8 cellular contexts compared by ENCODE assay signal in the genomic region with DNA sequence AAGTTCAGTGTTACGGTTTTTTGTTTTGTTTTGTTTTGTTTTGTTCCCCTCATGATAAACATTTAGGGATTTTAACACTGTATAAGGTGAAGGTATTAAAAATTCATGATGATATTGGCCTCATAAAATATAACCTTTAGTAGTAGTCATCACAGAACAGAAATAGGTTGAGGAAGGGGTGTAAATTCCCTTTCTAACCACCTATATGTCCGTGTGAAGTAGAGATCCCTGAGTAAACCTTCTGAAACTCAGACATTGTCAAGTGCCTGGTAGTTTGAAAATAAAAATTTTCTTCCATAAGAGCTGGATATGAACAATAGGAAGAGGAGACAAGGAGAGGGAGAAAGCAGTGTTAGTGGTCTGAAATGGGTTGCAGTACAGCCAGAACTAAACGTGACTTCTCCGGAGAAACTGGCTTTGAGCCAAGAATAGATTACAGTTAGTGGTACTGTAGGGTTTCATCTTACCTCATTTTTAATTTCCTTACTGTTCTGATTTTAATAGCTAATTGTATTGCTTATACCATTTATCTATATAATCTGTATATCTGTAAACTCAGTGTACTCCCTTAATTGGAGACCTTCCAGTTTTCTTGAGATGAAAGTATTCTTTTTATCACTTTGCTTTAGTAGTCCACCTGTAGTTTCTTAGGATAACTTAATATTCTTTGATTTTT. TPM values are rescaled to one million over a fixed set of nuclear protein-coding genes. Genes with fewer than 3 reads are reported as not detected.
A peak's percentile ranks its signal among the peaks of the same experiment; 100 is the strongest.
DNase-seq lines count a peak whose midpoint lies in the region; ATAC-seq and TF ChIP-seq lines count a peak whose summit lies in the region.

No MANE protein-coding gene starts in this region.

- peak; percentile 43 to 66 for ATAC-seq in activated naive CD4-positive, alpha-beta T cell treated with anti-CD3 and anti-CD28 coated beads, Interleukin-2, amount 50 U/mL, for 72 hours
- no peak for ATAC-seq in GM18873 (IDR thresholded peaks at IDR 0.05; ENCODE audit: low FRiP score, unreplicated experiment)

- peaks cover 11 to 12% of the 10 kb centered on the region in 2 donors for H3K36me3 Mint-ChIP-seq in activated naive CD4-positive, alpha-beta T cell treated with anti-CD3 and anti-CD28 coated beads, Interleukin-2, amount 50 U/mL, for 72 hours
- H3K36me3 Mint-ChIP-seq in nephron (ENCODE audit: low read depth): peaks cover 27% of the 10 kb centered on the region

- no peaks in the 10 kb centered on the region for H3K9me3 Mint-ChIP-seq in activated naive CD4-positive, alpha-beta T cell treated with anti-CD3 and anti-CD28 coated beads, Interleukin-2, amount 50 U/mL, for 72 hours
- no peaks in the 10 kb centered on the region for H3K9me3 Mint-ChIP-seq in nephron

- no peak for TF ChIP-seq CTCF in nephron (IDR thresholded peaks at IDR 0.05; ENCODE audit: unreplicated experiment in 3 of 3)

- H3K4me3 Mint-ChIP-seq in nephron: no peak overlapping the region

- H3K27ac Mint-ChIP-seq in activated naive CD4-positive, alpha-beta T cell treated with anti-CD3 and anti-CD28 coated beads, Interleukin-2, amount 50 U/mL, for 72 hours: peak overlapping the region; percentile 75 to 91
- peak overlapping the region in 2 of 3 experiments; percentile 27 to 50 for H3K27ac Mint-ChIP-seq in nephron

- DNase-seq in NCI-H2196 (lab: John Stamatoyannopoulos, UW; ENCODE audit: unreplicated experiment) (peak; percentile 44), NCI-H2196 treated with DMSO at 0.1 percent for 48 hours (lab: John Stamatoyannopoulos, UW; ENCODE audit: unreplicated experiment) (no peak), NCI-H2029 (lab: John Stamatoyannopoulos, UW) (peak; percentile 58), ureter (ENCODE audit: low spot score) (no peak), HCEC 1CT (no peak)
- DNase-seq in activated naive CD4-positive, alpha-beta T cell treated with anti-CD3 and anti-CD28 coated beads, Interleukin-2, amount 50 U/mL, for 72 hours (ENCODE audit: low spot score in 2 of 2): no peak

- H3K4me1 Mint-ChIP-seq in nephron: peaks cover 10% of the 10 kb centered on the region

- no peaks in the 10 kb centered on the region for H3K27me3 Mint-ChIP-seq in nephron (ENCODE audit: low read depth)

RNA-seq across cellular contexts. Expression of a gene that starts 18.3 kb away (rescaled TPM):
- total RNA-seq in activated naive CD4-positive, alpha-beta T cell treated with anti-CD3 and anti-CD28 coated beads, Interleukin-2, amount 50 U/mL, for 72 hours: 10 to 100 TPM; 12.5 to 23.5 TPM
- total RNA-seq in ureter: 52.1 TPM

Comparison
In these comparisons a context has a peak if more than half of its experiments do, and no peak if none do; other contexts are left out.
1. DNase-seq: peak in NCI-H2196 (single experiment) and NCI-H2029 (single experiment); none in NCI-H2196 treated with DMSO at 0.1 percent for 48 hours (single experiment), activated naive CD4-positive, alpha-beta T cell treated with anti-CD3 and anti-CD28 coated beads, Interleukin-2, amount 50 U/mL, for 72 hours (0 of 2), ureter (single experiment) and HCEC 1CT (single experiment).